Comparison of ENCODE assay signal across 8 cellular contexts in genomic region chr14:55446127-55446736, GRCh38. TPM values are rescaled to one million over a fixed set of nuclear protein-coding genes. Genes with fewer than 3 reads are reported as not detected.
DNase-seq lines count a peak whose midpoint lies in the region; ATAC-seq and TF ChIP-seq lines count a peak whose summit lies in the region.

No MANE protein-coding gene starts in this region.

- peak; percentile 79 to 83 for TF ChIP-seq RAD21 in liver (IDR thresholded peaks at IDR 0.05)

- H3K4me3 ChIP-seq in BE2C (ENCODE audit: low read depth, low read length): peak overlapping the region; percentile 16
- H3K4me3 ChIP-seq in liver (ENCODE audit: low read depth in 1 of 3, low read length in 3 of 3): no peak overlapping the region

- WGBS in liver: 32% methylated on average over 5 of the region's 5 CpGs

- no peaks in the 10 kb centered on the region for H3K36me3 ChIP-seq in BE2C
- H3K36me3 ChIP-seq in liver (ENCODE audit: control insufficient read depth in 4 of 4, insufficient read depth in 3 of 4, low read depth in 1 of 4, low read length in 3 of 4): no peaks in the 10 kb centered on the region

- H3K9me3 ChIP-seq in BE2C (no peaks in the 10 kb centered on the region), liver (ENCODE audit: control insufficient read depth in 4 of 4, low read length in 3 of 4) (no peaks in the 10 kb centered on the region)

- H3K9ac ChIP-seq in liver (ENCODE audit: low read depth in 1 of 2, low read length in 2 of 2): no peak overlapping the region

- ATAC-seq in GM21576 (IDR thresholded peaks at IDR 0.05; ENCODE audit: unreplicated experiment) (peak; percentile 49), HG02973 (IDR thresholded peaks at IDR 0.05; ENCODE audit: unreplicated experiment) (no peak)

- H3K27me3 ChIP-seq in BE2C (no peaks in the 10 kb centered on the region), liver (ENCODE audit: control insufficient read depth in 4 of 4, insufficient read depth in 4 of 4, low read length in 3 of 4) (no peaks in the 10 kb centered on the region)

- peaks cover 7% of the 10 kb centered on the region for H3K4me1 ChIP-seq in BE2C
- no peaks in the 10 kb centered on the region for H3K4me1 ChIP-seq in liver (ENCODE audit: control insufficient read depth in 4 of 4, insufficient read depth in 4 of 4, low read length in 3 of 4)

- peak; percentile 84 for TF ChIP-seq CTCF in BE2C (IDR thresholded peaks at IDR 0.05; ENCODE audit: low read depth, low read length)
- peak; percentile 80 for TF ChIP-seq CTCF in VCaP (conservative IDR thresholded peaks at IDR 0.05)
- peak; percentile 57 for TF ChIP-seq CTCF in liver (IDR thresholded peaks at IDR 0.05; ENCODE audit: low read depth, low read length, missing input control)

- H3K27ac ChIP-seq in VCaP (no peak overlapping the region), liver (ENCODE audit: low read depth in 1 of 2, low read length in 2 of 2) (no peak overlapping the region)

- peak; percentile 85 for DNase-seq in BE2C
- peak; percentile 46 for DNase-seq in NCI-H2171 (lab: John Stamatoyannopoulos, UW)
- DNase-seq in cerebellum (ENCODE audit: low spot score): peak; percentile 22
- DNase-seq in stimulated activated CD8-positive, alpha-beta memory T cell treated with anti-CD3 and anti-CD28 coated beads, Interleukin-12 subunit alpha, Interleukin-12 subunit beta, amount 100 ng/mL, for 1 hour (ENCODE audit: low read depth): peak; percentile 36

TF ChIP-seq in liver, 16 proteins besides CTCF, POLR2A, EP300 and RAD21:
- TF ChIP-seq JUND (IDR thresholded peaks at IDR 0.05) (no peak), ATF3 (IDR thresholded peaks at IDR 0.05) (no peak), GABPA (IDR thresholded peaks at IDR 0.05 in 1 of 2, conservative IDR thresholded peaks at IDR 0.05 in 1 of 2) (no peak), EGR1 (IDR thresholded peaks at IDR 0.05; ENCODE audit: low read depth in 2 of 2) (no peak), RXRA (IDR thresholded peaks at IDR 0.05) (no peak)

RNA-seq across cellular contexts. Expression of gene TBPL2, which starts 5.8 kb away (rescaled TPM):
- polyA plus RNA-seq in BE2C (2012; ENCODE audit: insufficient read depth, insufficient read length, low read depth): not detected
- total RNA-seq in cerebellum (not detected), liver (not detected)
- polyA plus RNA-seq in liver: not detected

RNA-seq across cellular contexts. Expression of gene ATG14, which starts 34.6 kb away (rescaled TPM):
- 2.5 TPM for polyA plus RNA-seq in BE2C (2012; ENCODE audit: insufficient read depth, insufficient read length, low read depth)
- total RNA-seq in cerebellum (18.0 TPM), liver (10 to 100 TPM in 1 of 2 donors, 1 to 10 TPM in 1; 6.5 to 16.0 TPM)
- polyA plus RNA-seq in liver: 1 to 10 TPM; 1.9 to 2.2 TPM

Comparison
In these comparisons a context has a peak if more than half of its experiments do, and no peak if none do; other contexts are left out.
1. DNase-seq: peak in every context shown above with its lines; median percentile 85 in BE2C; 46 in NCI-H2171; 36 in stimulated activated CD8-positive, alpha-beta memory T cell treated with anti-CD3 and anti-CD28 coated beads, Interleukin-12 subunit alpha, Interleukin-12 subunit beta, amount 100 ng/mL, for 1 hour; 22 in cerebellum.